Comparison of ENCODE assay signal across 1 cellular context in the genomic region with DNA sequence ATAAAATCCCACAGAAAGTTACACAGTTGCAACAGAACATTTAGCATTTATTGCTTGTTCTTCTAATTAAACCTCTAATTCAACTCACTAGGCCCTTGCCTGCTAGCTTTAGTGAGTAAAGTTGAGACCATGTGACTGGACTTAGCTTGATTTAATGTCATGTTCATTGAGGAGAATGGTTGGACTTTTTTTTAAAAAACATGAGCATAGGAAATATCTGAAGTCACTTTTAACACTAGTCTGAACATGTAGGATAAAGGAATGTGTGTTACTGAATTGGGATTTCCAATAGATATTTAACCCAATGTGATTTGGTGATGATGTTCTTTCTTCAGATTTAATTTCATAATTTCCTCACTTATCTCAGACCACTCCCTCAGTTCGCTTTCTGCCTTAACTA.
TF ChIP-seq lines count a peak whose summit lies in the region.

No MANE protein-coding gene starts in this region.

TF ChIP-seq in GM12878, 131 proteins besides CTCF, POLR2A, EP300 and RAD21:
- TF ChIP-seq, protein P1, sequence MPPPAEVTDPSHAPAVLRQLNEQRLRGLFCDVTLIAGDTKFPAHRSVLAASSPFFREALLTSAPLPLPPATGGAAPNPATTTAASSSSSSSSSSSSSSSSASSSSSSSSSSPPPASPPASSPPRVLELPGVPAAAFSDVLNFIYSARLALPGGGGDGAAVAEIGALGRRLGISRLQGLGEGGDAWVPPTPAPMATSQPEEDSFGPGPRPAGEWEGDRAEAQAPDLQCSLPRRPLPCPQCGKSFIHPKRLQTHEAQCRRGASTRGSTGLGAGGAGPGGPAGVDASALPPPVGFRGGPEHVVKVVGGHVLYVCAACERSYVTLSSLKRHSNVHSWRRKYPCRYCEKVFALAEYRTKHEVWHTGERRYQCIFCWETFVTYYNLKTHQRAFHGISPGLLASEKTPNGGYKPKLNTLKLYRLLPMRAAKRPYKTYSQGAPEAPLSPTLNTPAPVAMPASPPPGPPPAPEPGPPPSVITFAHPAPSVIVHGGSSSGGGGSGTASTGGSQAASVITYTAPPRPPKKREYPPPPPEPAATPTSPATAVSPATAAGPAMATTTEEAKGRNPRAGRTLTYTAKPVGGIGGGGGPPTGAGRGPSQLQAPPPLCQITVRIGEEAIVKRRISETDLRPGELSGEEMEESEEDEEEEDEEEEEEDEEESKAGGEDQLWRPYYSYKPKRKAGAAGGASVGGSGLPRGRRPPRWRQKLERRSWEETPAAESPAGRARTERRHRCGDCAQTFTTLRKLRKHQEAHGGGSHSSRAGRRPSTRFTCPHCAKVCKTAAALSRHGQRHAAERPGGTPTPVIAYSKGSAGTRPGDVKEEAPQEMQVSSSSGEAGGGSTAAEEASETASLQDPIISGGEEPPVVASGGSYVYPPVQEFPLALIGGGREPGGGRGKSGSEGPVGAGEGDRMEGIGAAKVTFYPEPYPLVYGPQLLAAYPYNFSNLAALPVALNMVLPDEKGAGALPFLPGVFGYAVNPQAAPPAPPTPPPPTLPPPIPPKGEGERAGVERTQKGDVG (CRISPR knock-in tag; IDR thresholded peaks at IDR 0.05): no peak
- no peak for TF ChIP-seq ASH2L (IDR thresholded peaks at IDR 0.05; ENCODE audit: borderline replicate concordance, low read depth)
- TF ChIP-seq PAX5 (IDR thresholded peaks at IDR 0.05; ENCODE audit: borderline replicate concordance, low read depth, low read length): no peak
- no peak for TF ChIP-seq JUND (IDR thresholded peaks at IDR 0.05; ENCODE audit: low read depth, low read length)
- TF ChIP-seq POLR2AphosphoS2 (IDR thresholded peaks at IDR 0.05; ENCODE audit: low read depth, low read length): no peak
